Comparison of ENCODE assay signal across 22 cellular contexts in genomic region chr17:29782917-29783316, GRCh38.
A peak's percentile ranks its signal among the peaks of the same experiment; 100 is the strongest.
DNase-seq lines count a peak whose midpoint lies in the region; ATAC-seq, FAIRE-seq and TF ChIP-seq lines count a peak whose summit lies in the region.
"Had no signal": no experiment of that assay in that cellular context is flagged by ENCODE, and none has a peak within 500 bp of the region (broad histone marks: within the 10 kb centered on the region; RNA-seq: fewer than 3 reads in every experiment).

No MANE protein-coding gene starts in this region.

- H3K4me3 Mint-ChIP-seq in activated T-cell treated with anti-CD3 and anti-CD28 coated beads, Interleukin-2, amount 50 U/mL, for 24 hours = no peak overlapping the region
- H3K4me3 Mint-ChIP-seq in progenitor cell of endocrine pancreas (ENCODE audit: low read depth) = no peak overlapping the region
- H3K4me3 Mint-ChIP-seq: CD4-positive, alpha-beta memory T cell; HFFc6 had no signal

- H3K36me3 Mint-ChIP-seq in activated T-cell treated with anti-CD3 and anti-CD28 coated beads, Interleukin-2, amount 50 U/mL, for 24 hours (ENCODE audit: low read depth) = peaks cover 2% of the 10 kb centered on the region
- H3K36me3 Mint-ChIP-seq in progenitor cell of endocrine pancreas (ENCODE audit: insufficient read depth) = peaks cover 10% of the 10 kb centered on the region

- no peaks in the 10 kb centered on the region for H3K27me3 Mint-ChIP-seq in activated T-cell treated with anti-CD3 and anti-CD28 coated beads, Interleukin-2, amount 50 U/mL, for 24 hours
- H3K27me3 Mint-ChIP-seq in progenitor cell of endocrine pancreas = no peaks in the 10 kb centered on the region
- H3K27me3 Mint-ChIP-seq: CD4-positive, alpha-beta memory T cell had no signal

- H3K9me1 ChIP-seq in IMR-90 (ENCODE audit: insufficient read depth, low read length) = no peaks in the 10 kb centered on the region

- H3K14ac ChIP-seq in IMR-90 (replicated peaks; ENCODE audit: low read depth, low read length) = no peak overlapping the region

- no peaks in the 10 kb centered on the region; a peak in 1 of 4 replicates for H3K79me1 ChIP-seq in IMR-90 (ENCODE audit: low read depth in 1 of 2, low read length in 2 of 2)

- ATAC-seq in A549 (no peak), IMR-90 (ENCODE audit: low read depth) (no peak)

- H2BK5ac ChIP-seq in IMR-90 (ENCODE audit: low read depth, low read length, poor library complexity, severe bottlenecking) = no peak overlapping the region

- H4K5ac ChIP-seq in IMR-90 (ENCODE audit: low read depth, low read length) = no peak overlapping the region

- no peak overlapping the region for H3K4me2 ChIP-seq in A549
- no peak overlapping the region for H3K4me2 ChIP-seq in IMR-90 (ENCODE audit: low read depth, low read length)

- no peak for FAIRE-seq in A549 (lab: Jason Lieb, UNC)
- FAIRE-seq: GM12891, GM18507, H1 had no signal

- H3K9me3 ChIP-seq in A549 (no peaks in the 10 kb centered on the region), IMR-90 (ENCODE audit: control insufficient read depth, insufficient read depth, low read length) (no peaks in the 10 kb centered on the region), esophagus muscularis mucosa (no peaks in the 10 kb centered on the region)

- H3K36me3 ChIP-seq in IMR-90 (ENCODE audit: control insufficient read depth, insufficient read depth, low read length) (no peaks in the 10 kb centered on the region), esophagus muscularis mucosa (no peaks in the 10 kb centered on the region)

- intact Hi-C loops in IMR-90 (cut with micrococcal nuclease) = no loop called here
- intact Hi-C loops in esophagus muscularis mucosa (cut with DNase I) = no loop called here

- H4K20me1 ChIP-seq in IMR-90 (ENCODE audit: insufficient read depth, low read length) = no peaks in the 10 kb centered on the region

- H3K18ac ChIP-seq in IMR-90 (ENCODE audit: low read depth, low read length) = no peak overlapping the region

- TF ChIP-seq POLR2A in A549 (IDR thresholded peaks at IDR 0.05; ENCODE audit: low read length) = no peak
- no peak for TF ChIP-seq POLR2A in IMR-90 (IDR thresholded peaks at IDR 0.05; ENCODE audit: low read depth, low read length)
- no peak for TF ChIP-seq POLR2A in esophagus muscularis mucosa (IDR thresholded peaks at IDR 0.05; ENCODE audit: low read depth)

- no peak for TF ChIP-seq EP300 in A549 (IDR thresholded peaks at IDR 0.05)
- TF ChIP-seq EP300 in esophagus muscularis mucosa (IDR thresholded peaks at IDR 0.05) = no peak

- no peak overlapping the region for H2BK15ac ChIP-seq in IMR-90 (ENCODE audit: low read depth, low read length)

- 91% methylated on average over 5 of the region's 5 CpGs for WGBS in A549 (ENCODE audit: missing lambda C conversion rate)
- WGBS in IMR-90 (ENCODE audit: extremely low coverage in 2 of 2, insufficient read length in 1 of 2), 2 experiments = no CpG with 5 or more reads among the region's 5 CpGs
- 98% methylated on average over 5 of the region's 5 CpGs for WGBS in esophagus muscularis mucosa

- no peak overlapping the region for H3K23ac ChIP-seq in IMR-90 (ENCODE audit: low read depth, low read length)

- H3K27ac ChIP-seq in A549 = no peak overlapping the region
- H3K27ac ChIP-seq in IMR-90 (ENCODE audit: insufficient read depth, low read length) = no peak overlapping the region
- H3K27ac ChIP-seq in esophagus muscularis mucosa (replicated peaks in 1 of 4) = no peak overlapping the region
- H3K27ac ChIP-seq: GM23248 had no signal

- H3K4me1 Mint-ChIP-seq in activated T-cell treated with anti-CD3 and anti-CD28 coated beads, Interleukin-2, amount 50 U/mL, for 24 hours (ENCODE audit: low read depth) = peaks cover 9% of the 10 kb centered on the region
- peaks cover 2% of the 10 kb centered on the region for H3K4me1 Mint-ChIP-seq in progenitor cell of endocrine pancreas (ENCODE audit: low read depth)

- H2BK20ac ChIP-seq in IMR-90 (ENCODE audit: low read depth, low read length) = no peak overlapping the region

- H3K27ac Mint-ChIP-seq in activated T-cell treated with anti-CD3 and anti-CD28 coated beads, Interleukin-2, amount 50 U/mL, for 24 hours = peak overlapping the region; percentile 67
- H3K27ac Mint-ChIP-seq in progenitor cell of endocrine pancreas = no peak overlapping the region
- H3K27ac Mint-ChIP-seq: CD4-positive, alpha-beta memory T cell; HFFc6 had no signal

- BruUV-seq in IMR-90 (replicated peaks; lab: Mats Ljungman, UMichigan) = no TSS peak

- no peak for TF ChIP-seq CTCF in A549 (IDR thresholded peaks at IDR 0.05)
- TF ChIP-seq CTCF in IMR-90 (conservative IDR thresholded peaks at IDR 0.05; ENCODE audit: low read depth, low read length) = no peak
- TF ChIP-seq CTCF in esophagus muscularis mucosa (IDR thresholded peaks at IDR 0.05) = no peak
- no peak for TF ChIP-seq CTCF in progenitor cell of endocrine pancreas (IDR thresholded peaks at IDR 0.05; ENCODE audit: unreplicated experiment)

- no peak overlapping the region for H4K91ac ChIP-seq in IMR-90 (ENCODE audit: insufficient read depth, low read depth, low read length)

- H3K56ac ChIP-seq in IMR-90 (ENCODE audit: extremely low read depth, insufficient read depth, low read length) = no peak overlapping the region

- H2AK9ac ChIP-seq in IMR-90 (replicated peaks; ENCODE audit: low read depth, low read length, poor library complexity) = no peak overlapping the region

- H2AFZ ChIP-seq in IMR-90 (replicated peaks; ENCODE audit: low read length, poor library complexity) = no peak overlapping the region
- H2AFZ ChIP-seq: GM23248 had no signal

- H2BK120ac ChIP-seq in IMR-90 (ENCODE audit: low read depth, low read length) = no peak overlapping the region

- H4K8ac ChIP-seq in IMR-90 (ENCODE audit: low read depth in 2 of 2, low read length in 2 of 2) = no peak overlapping the region

- peaks cover 26% of the 10 kb centered on the region for H3K4me1 ChIP-seq in A549
- no peaks in the 10 kb centered on the region for H3K4me1 ChIP-seq in IMR-90 (ENCODE audit: control insufficient read depth, insufficient read depth, low read length)
- peaks cover 7 to 17% (median 12%) of the 10 kb centered on the region in 4 donors for H3K4me1 ChIP-seq in esophagus muscularis mucosa

- DNase-seq in activated T-cell treated with anti-CD3 and anti-CD28 coated beads, Interleukin-2, amount 50 U/mL, for 24 hours = no peak
- no peak for DNase-seq in activated T-cell treated with anti-CD3 and anti-CD28 coated beads, Interleukin-2, amount 50 U/mL, for 1 hour
- DNase-seq in A549 (ENCODE audit: low read depth in 1 of 2, low spot score in 1 of 2) (no peak), IMR-90 (no peak), esophagus muscularis mucosa (ENCODE audit: extremely low spot score) (peak; percentile 83), SKM-1 treated with dmso at 0.1 percent for 144 hours (lab: John Stamatoyannopoulos, UW; ENCODE audit: unreplicated experiment) (no peak), NAMALWA (ENCODE audit: low spot score) (no peak), progenitor cell of endocrine pancreas (ENCODE audit: low spot score, unreplicated experiment) (no peak)
- DNase-seq: 8988T; C1 segment of cervical spinal cord; Calu3; CD4-positive, alpha-beta memory T cell; COR-L47; DMS53; DMS79 treated with DMSO at 0.1 percent for 48 hours; GF-D8; GM23248; H7; HFFc6 had no signal

- TF ChIP-seq RAD21 in A549 (conservative IDR thresholded peaks at IDR 0.05 in 1 of 2, IDR thresholded peaks at IDR 0.05 in 1 of 2) = no peak
- no peak for TF ChIP-seq RAD21 in IMR-90 (IDR thresholded peaks at IDR 0.05; ENCODE audit: low read length)

- CTCF ChIA-PET in A549 (lab: Yijun Ruan, JAX) (interaction anchor here (10.3 kb wide), 1 partner anchor 141 kb away, joined by 222 read pairs; no protein-coding TSS in a partner anchor), IMR-90 (lab: Yijun Ruan, JAX) (interaction anchor here (1.1 kb wide), 1 partner anchor 143 kb away, joined by 3 read pairs; no protein-coding TSS in a partner anchor)

- no peak overlapping the region for H2AK5ac ChIP-seq in IMR-90 (ENCODE audit: low read depth, low read length)

- H3K4ac ChIP-seq in IMR-90 (ENCODE audit: low read depth, low read length) = no peak overlapping the region

- H3K27me3 ChIP-seq in IMR-90 (ENCODE audit: control insufficient read depth, insufficient read depth, low read length) (no peaks in the 10 kb centered on the region), esophagus muscularis mucosa (no peaks in the 10 kb centered on the region)

- dilution Hi-C loops in IMR-90 (cut with HindIII; ENCODE audit: low sequenced_read_pairs, unreplicated experiment) = no loop called here

- no peak overlapping the region for H3K9ac ChIP-seq in IMR-90 (ENCODE audit: low read depth, low read length)
- H3K9ac ChIP-seq: GM23248 had no signal

- H3K9me3 Mint-ChIP-seq in activated T-cell treated with anti-CD3 and anti-CD28 coated beads, Interleukin-2, amount 50 U/mL, for 24 hours = no peaks in the 10 kb centered on the region
- no peaks in the 10 kb centered on the region for H3K9me3 Mint-ChIP-seq in progenitor cell of endocrine pancreas (ENCODE audit: low read depth)
- H3K9me3 Mint-ChIP-seq: CD4-positive, alpha-beta memory T cell; HFFc6 had no signal

- POLR2A ChIA-PET in A549 (lab: Yijun Ruan, JAX) = no interaction called here
- POLR2A ChIA-PET in IMR-90 (lab: Charles Lee; ENCODE audit: unreplicated experiment) = no interaction called here

- in situ Hi-C loops in IMR-90 (cut with MboI; ENCODE audit: low sequenced_read_pairs) = no loop called here

- no peak overlapping the region for H3K4me3 ChIP-seq in A549
- no peak overlapping the region for H3K4me3 ChIP-seq in IMR-90 (ENCODE audit: insufficient read depth, low read depth, low read length)
- no peak overlapping the region for H3K4me3 ChIP-seq in esophagus muscularis mucosa
- H3K4me3 ChIP-seq: GM23248 had no signal

TF ChIP-seq in A549, 52 proteins besides CTCF, POLR2A, EP300 and RAD21:
- TF ChIP-seq HDAC2 (IDR thresholded peaks at IDR 0.05) = no peak
- peak; percentile 75 for TF ChIP-seq MAFK (IDR thresholded peaks at IDR 0.05; ENCODE audit: partially characterized antibody)

TF ChIP-seq in IMR-90, 13 proteins besides CTCF, POLR2A, EP300 and RAD21:
- TF ChIP-seq MXI1 (IDR thresholded peaks at IDR 0.05; ENCODE audit: borderline replicate concordance, low read depth, low read length) (no peak), MAFK (IDR thresholded peaks at IDR 0.05; ENCODE audit: low read depth, low read length) (peak; percentile 64)
